ENCODE assay signal across 8 cellular contexts in genomic region chr2:25215948-25216679, GRCh38. TPM values are rescaled to one million over a fixed set of nuclear protein-coding genes. Genes with fewer than 3 reads are reported as not detected.
DNase-seq lines count a peak whose midpoint lies in the region; ATAC-seq and TF ChIP-seq lines count a peak whose summit lies in the region.

No MANE protein-coding gene starts in this region.

- peak; percentile 73 for ATAC-seq in HG03159 (IDR thresholded peaks at IDR 0.05; ENCODE audit: unreplicated experiment)
- ATAC-seq in GM21717 (IDR thresholded peaks at IDR 0.05; ENCODE audit: unreplicated experiment), result no peak

- peak overlapping the region; percentile 79 for H3K27ac Mint-ChIP-seq in mesothelial cell of epicardium

- peak overlapping the region; percentile 70 for H3K4me3 Mint-ChIP-seq in mesothelial cell of epicardium

- DNase-seq in activated CD4-positive, alpha-beta T cell treated with anti-CD3 and anti-CD28 coated beads, Interleukin-2, amount 50 U/mL, for 24 hours (ENCODE audit: low read depth in 1 of 2, low spot score in 1 of 2), result peak; percentile 58 to 71
- peak; percentile 71 for DNase-seq in effector CD4-positive, alpha-beta T cell
- DNase-seq in mesothelial cell of epicardium (ENCODE audit: low spot score in 2 of 2, unreplicated experiment in 2 of 2), result peak; percentile 79 to 84
- peak; percentile 75 to 82 for DNase-seq in stimulated activated CD8-positive, alpha-beta memory T cell treated with anti-CD3 and anti-CD28 coated beads, Interleukin-2, amount 100 ng/mL, for 1 hour (ENCODE audit: low read depth in 2 of 2)
- DNase-seq in COLO829 (ENCODE audit: low spot score), result no peak

- peak; percentile 76 for TF ChIP-seq POLR2A in GM18526 (IDR thresholded peaks at IDR 0.05; ENCODE audit: extremely low read depth, insufficient read length)

- H3K27me3 Mint-ChIP-seq in mesothelial cell of epicardium (ENCODE audit: low read depth), result no peaks in the 10 kb centered on the region

- no peaks in the 10 kb centered on the region for H3K9me3 Mint-ChIP-seq in mesothelial cell of epicardium

- peaks cover 5% of the 10 kb centered on the region for H3K4me1 Mint-ChIP-seq in mesothelial cell of epicardium

- no peak for TF ChIP-seq CTCF in mesothelial cell of epicardium (IDR thresholded peaks at IDR 0.05; ENCODE audit: unreplicated experiment)

- H3K36me3 Mint-ChIP-seq in mesothelial cell of epicardium, result no peaks in the 10 kb centered on the region

RNA-seq across cellular contexts. Expression of gene POMC, which starts 47.7 kb away (rescaled TPM):
- total RNA-seq in mesothelial cell of epicardium, result 0.29 TPM in 1 of 3 replicates, not detected in the others
